ENCODE assay signal across 25 cellular contexts in the genomic region with DNA sequence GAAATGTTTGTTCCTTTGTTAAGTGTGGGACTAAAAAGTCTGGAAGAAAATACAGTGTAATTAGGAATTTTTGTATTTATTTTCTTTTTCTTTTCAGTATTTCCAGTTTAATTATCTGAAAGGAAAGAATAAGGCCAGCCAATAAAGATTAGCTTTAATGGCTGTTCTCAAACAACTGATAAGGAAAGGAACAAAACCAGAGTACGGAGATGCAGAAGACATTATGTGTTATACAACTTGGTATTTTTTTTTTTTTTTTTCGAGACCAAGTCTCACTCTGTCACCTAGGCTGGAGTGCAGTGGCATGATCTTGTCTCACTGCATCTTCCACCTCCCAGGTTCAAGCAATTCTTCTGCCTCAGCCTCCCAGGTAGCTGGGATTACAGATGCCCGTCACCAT.
"Had no signal": no experiment of that assay in that cellular context is flagged by ENCODE, and none has a peak within 500 bp of the region (broad histone marks: within the 10 kb centered on the region; RNA-seq: fewer than 3 reads in every experiment).

No MANE protein-coding gene starts in this region.

- FAIRE-seq: keratinocyte had no signal

- H3K9me3 ChIP-seq: left lung, lower lobe of right lung, neutrophil, right atrium auricular region, spleen, tibial nerve, vagina had no signal

- H3K27ac ChIP-seq: left lung, lower lobe of right lung, neural progenitor cell, neutrophil, right atrium auricular region, skin epidermis, spleen, tibial nerve, vagina had no signal

- H3K4me3 ChIP-seq: left lung, lower lobe of right lung, neural progenitor cell, right atrium auricular region, skin epidermis, spleen, tibial nerve, vagina had no signal

- H3K4me1 Mint-ChIP-seq: naive B cell; nephron progenitor cell; neural progenitor cell; stimulated activated effector memory CD8-positive, alpha-beta T cell treated with anti-CD3 and anti-CD28 coated beads, Interleukin-12 subunit alpha, Interleukin-12 subunit beta, amount 100 ng/mL, for 72 hours had no signal

- H3K4me1 ChIP-seq: left lung, neural progenitor cell had no signal

- H3K27me3 ChIP-seq: left lung, neural progenitor cell, neutrophil, right atrium auricular region, spleen, tibial nerve, vagina had no signal

- H3K27me3 Mint-ChIP-seq: naive B cell; progenitor cell of endocrine pancreas; stimulated activated naive CD8-positive, alpha-beta T cell treated with anti-CD3 and anti-CD28 coated beads, Interleukin-15, Interleukin-2, amounts not matched to agents 100 ng/mL and 50 ng/mL, for 24 hours; type B pancreatic cell had no signal

- H3K4me3 Mint-ChIP-seq: naive B cell; natural killer cell; nephron progenitor cell; neural progenitor cell; stimulated activated effector memory CD8-positive, alpha-beta T cell treated with anti-CD3 and anti-CD28 coated beads, Interleukin-12 subunit alpha, Interleukin-12 subunit beta, amount 100 ng/mL, for 72 hours; stimulated activated naive CD8-positive, alpha-beta T cell treated with anti-CD3 and anti-CD28 coated beads, Interleukin-15, Interleukin-2, amounts not matched to agents 100 ng/mL and 50 ng/mL, for 24 hours; type B pancreatic cell had no signal

- H3K9me3 Mint-ChIP-seq: naive B cell; natural killer cell; nephron progenitor cell; neural progenitor cell; stimulated activated effector memory CD8-positive, alpha-beta T cell treated with anti-CD3 and anti-CD28 coated beads, Interleukin-12 subunit alpha, Interleukin-12 subunit beta, amount 100 ng/mL, for 72 hours; stimulated activated naive CD8-positive, alpha-beta T cell treated with anti-CD3 and anti-CD28 coated beads, Interleukin-15, Interleukin-2, amounts not matched to agents 100 ng/mL and 50 ng/mL, for 24 hours; type B pancreatic cell had no signal

- H3K27ac Mint-ChIP-seq: natural killer cell; nephron progenitor cell; neural progenitor cell; progenitor cell of endocrine pancreas; stimulated activated effector memory CD8-positive, alpha-beta T cell treated with anti-CD3 and anti-CD28 coated beads, Interleukin-12 subunit alpha, Interleukin-12 subunit beta, amount 100 ng/mL, for 72 hours; stimulated activated naive CD8-positive, alpha-beta T cell treated with anti-CD3 and anti-CD28 coated beads, Interleukin-15, Interleukin-2, amounts not matched to agents 100 ng/mL and 50 ng/mL, for 24 hours; type B pancreatic cell had no signal

- H3K36me3 Mint-ChIP-seq: naive B cell; natural killer cell; stimulated activated effector memory CD8-positive, alpha-beta T cell treated with anti-CD3 and anti-CD28 coated beads, Interleukin-12 subunit alpha, Interleukin-12 subunit beta, amount 100 ng/mL, for 72 hours had no signal

- H3K36me3 ChIP-seq: left lung, lower lobe of right lung, neural progenitor cell, neutrophil, right atrium auricular region, vagina had no signal

- DNase-seq: hippocampal formation; left colon; left lung; lower lobe of right lung; mammary epithelial cell; mesenchymal stem cell; naive B cell; natural killer cell; nephron progenitor cell; occipital lobe; spleen; stimulated activated CD4-positive, alpha-beta T cell treated with anti-CD3 and anti-CD28 coated beads, Interleukin-4, amount 100 ng/mL, for 24 hours; stimulated activated naive CD4-positive, alpha-beta T cell; substantia nigra had no signal
